1 cellular context compared by ENCODE assay signal in the genomic region with DNA sequence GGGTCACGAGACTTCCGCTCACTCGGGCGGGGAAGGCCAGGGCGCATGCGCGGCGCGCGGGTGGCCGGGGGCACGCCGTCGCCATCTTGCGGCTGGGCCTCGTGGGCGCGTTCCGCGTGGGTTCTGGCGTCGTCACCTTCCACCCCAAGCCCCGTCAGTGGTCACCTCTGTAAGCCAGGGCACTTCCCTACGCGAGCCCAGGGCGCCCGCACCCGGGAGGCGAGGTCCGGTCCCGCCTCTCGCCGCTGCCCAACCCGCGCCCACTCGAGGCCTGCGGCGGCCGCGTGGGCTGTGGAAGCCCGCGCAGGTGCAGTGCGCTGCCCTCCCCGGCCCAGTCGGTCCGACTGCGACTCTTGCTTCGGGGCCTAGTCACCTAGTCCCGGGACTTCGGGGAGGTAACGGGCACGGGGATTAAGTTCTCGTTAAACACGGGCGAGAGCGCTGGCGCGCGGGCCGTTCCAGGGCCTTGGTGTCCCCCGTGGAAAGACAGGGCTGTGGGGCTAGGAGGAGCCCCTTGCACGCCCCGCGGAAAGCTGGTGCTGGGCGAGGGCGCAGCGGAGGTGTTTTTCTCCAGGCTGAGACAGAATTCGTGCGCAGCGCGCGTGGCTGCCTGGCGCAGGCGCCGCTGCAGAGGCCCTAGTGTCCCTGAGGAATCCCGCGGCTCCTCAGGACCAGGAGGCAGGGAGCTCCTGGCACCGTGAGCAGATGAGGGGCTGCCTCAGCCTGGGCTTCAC.
TF ChIP-seq lines count a peak whose summit lies in the region.

No MANE protein-coding gene starts in this region.

TF ChIP-seq in SK-N-SH treated with all-trans-retinoic acid at 6 μM for 48 hours, 23 proteins besides CTCF, POLR2A, EP300 and RAD21 (continued from another document):
- TF ChIP-seq OSR1 (CRISPR knock-in tag; IDR thresholded peaks at IDR 0.05), result 0 out of 2 replicates have a peak, but pooled peaks have one; percentile 67
- TF ChIP-seq ZNF70 (CRISPR knock-in tag; IDR thresholded peaks at IDR 0.05), result no peak
- no peak for TF ChIP-seq TOX (CRISPR knock-in tag; IDR thresholded peaks at IDR 0.05; ENCODE audit: borderline replicate concordance)
- no peak for TF ChIP-seq ZNF8 (CRISPR knock-in tag; IDR thresholded peaks at IDR 0.05)
- TF ChIP-seq RARB (CRISPR knock-in tag; IDR thresholded peaks at IDR 0.05), result no peak
- peak; percentile 27 for TF ChIP-seq GLIS3 (CRISPR knock-in tag; IDR thresholded peaks at IDR 0.05)
- no peak for TF ChIP-seq TCF4 (CRISPR knock-in tag; IDR thresholded peaks at IDR 0.05; ENCODE audit: borderline replicate concordance)
- TF ChIP-seq, protein P1, sequence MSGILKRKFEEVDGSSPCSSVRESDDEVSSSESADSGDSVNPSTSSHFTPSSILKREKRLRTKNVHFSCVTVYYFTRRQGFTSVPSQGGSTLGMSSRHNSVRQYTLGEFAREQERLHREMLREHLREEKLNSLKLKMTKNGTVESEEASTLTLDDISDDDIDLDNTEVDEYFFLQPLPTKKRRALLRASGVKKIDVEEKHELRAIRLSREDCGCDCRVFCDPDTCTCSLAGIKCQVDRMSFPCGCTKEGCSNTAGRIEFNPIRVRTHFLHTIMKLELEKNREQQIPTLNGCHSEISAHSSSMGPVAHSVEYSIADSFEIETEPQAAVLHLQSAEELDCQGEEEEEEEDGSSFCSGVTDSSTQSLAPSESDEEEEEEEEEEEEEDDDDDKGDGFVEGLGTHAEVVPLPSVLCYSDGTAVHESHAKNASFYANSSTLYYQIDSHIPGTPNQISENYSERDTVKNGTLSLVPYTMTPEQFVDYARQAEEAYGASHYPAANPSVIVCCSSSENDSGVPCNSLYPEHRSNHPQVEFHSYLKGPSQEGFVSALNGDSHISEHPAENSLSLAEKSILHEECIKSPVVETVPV (CRISPR knock-in tag; IDR thresholded peaks at IDR 0.05), result no peak
- no peak for TF ChIP-seq PPARA (CRISPR knock-in tag; IDR thresholded peaks at IDR 0.05; ENCODE audit: borderline replicate concordance)
- TF ChIP-seq ARNTL (CRISPR knock-in tag; IDR thresholded peaks at IDR 0.05; ENCODE audit: borderline replicate concordance, low read depth), result no peak
- TF ChIP-seq ZC3H10 (CRISPR knock-in tag; IDR thresholded peaks at IDR 0.05), result no peak
- TF ChIP-seq CREB5 (CRISPR knock-in tag; IDR thresholded peaks at IDR 0.05; ENCODE audit: low read depth), result no peak
- peak; percentile 92 for TF ChIP-seq TSHZ2 (CRISPR knock-in tag; IDR thresholded peaks at IDR 0.05)
- TF ChIP-seq ZNF565 (CRISPR knock-in tag; conservative IDR thresholded peaks at IDR 0.05; ENCODE audit: low read depth), result 0 out of 2 replicates have a peak, but pooled peaks have one; percentile 21
- peak; percentile 84 for TF ChIP-seq ZFP3 (CRISPR knock-in tag; IDR thresholded peaks at IDR 0.05)
- no peak for TF ChIP-seq ESRRG (CRISPR knock-in tag; IDR thresholded peaks at IDR 0.05)
TF ChIP-seq in SK-N-SH treated with all-trans-retinoic acid at 6 μM for 48 hours: peak in this region for 8.
